Comparison of ENCODE assay signal across 16 cellular contexts in genomic region chr4:73815145-73815544, GRCh38. TPM values are rescaled to one million over a fixed set of nuclear protein-coding genes. Genes with fewer than 3 reads are reported as not detected.
A peak's percentile ranks its signal among the peaks of the same experiment; 100 is the strongest.
DNase-seq lines count a peak whose midpoint lies in the region; ATAC-seq, FAIRE-seq and TF ChIP-seq lines count a peak whose summit lies in the region.
"Had no signal": no experiment of that assay in that cellular context is flagged by ENCODE, and none has a peak within 500 bp of the region (broad histone marks: within the 10 kb centered on the region; RNA-seq: fewer than 3 reads in every experiment).

No MANE protein-coding gene starts in this region.

- H2AFZ ChIP-seq in keratinocyte (ENCODE audit: control insufficient read depth, low read length) = peak overlapping the region; percentile 17

- no peaks in the 10 kb centered on the region for H3K9me1 ChIP-seq in keratinocyte (ENCODE audit: control insufficient read depth, extremely low read depth, insufficient read depth, low read length)

- H4K20me1 ChIP-seq in keratinocyte (ENCODE audit: control insufficient read depth, extremely low read depth, insufficient read depth, low read length) = no peaks in the 10 kb centered on the region

- H3K27ac Mint-ChIP-seq in immature natural killer cell = no peak overlapping the region
- H3K27ac Mint-ChIP-seq: activated naive CD4-positive, alpha-beta T cell treated with anti-CD3 and anti-CD28 coated beads, Interleukin-2, amount 50 U/mL, for 72 hours; naive thymus-derived CD8-positive, alpha-beta T cell had no signal

- H3K4me3 ChIP-seq in Jurkat, Clone E6-1 (ENCODE audit: low read length) = no peak overlapping the region
- H3K4me3 ChIP-seq in RWPE2 (ENCODE audit: severe bottlenecking) = no peak overlapping the region
- H3K4me3 ChIP-seq in keratinocyte (ENCODE audit: control insufficient read depth in 2 of 3, extremely low read depth in 1 of 3, insufficient read depth in 2 of 3, low read depth in 1 of 3, low read length in 3 of 3) = no peak overlapping the region
- H3K4me3 ChIP-seq: testis had no signal

- H3K9ac ChIP-seq in keratinocyte (ENCODE audit: control insufficient read depth, extremely low read depth, insufficient read depth, low read length) = no peak overlapping the region

- H3K79me2 ChIP-seq in keratinocyte (ENCODE audit: control insufficient read depth, insufficient read depth, low read length) = no peaks in the 10 kb centered on the region

- no peaks in the 10 kb centered on the region for H3K9me3 ChIP-seq in RWPE2 (ENCODE audit: severe bottlenecking)
- H3K9me3 ChIP-seq in keratinocyte (ENCODE audit: control insufficient read depth, low read depth, low read length) = no peaks in the 10 kb centered on the region
- H3K9me3 ChIP-seq: Caco-2, testis had no signal

- H3K36me3 ChIP-seq in RWPE2 (ENCODE audit: low read depth) (no peaks in the 10 kb centered on the region), keratinocyte (ENCODE audit: control insufficient read depth in 2 of 2, extremely low read depth in 1 of 2, insufficient read depth in 2 of 2, low read length in 2 of 2) (no peaks in the 10 kb centered on the region)

- dilution Hi-C loops in keratinocyte (cut with MboI; ENCODE audit: extremely low pct_ligation_motif_present, low sequenced_read_pairs) = no loop called here

- DNase-seq in ELR (ENCODE audit: low read depth) (peak; percentile 42), RWPE2 (ENCODE audit: low spot score) (no peak), keratinocyte (ENCODE audit: low read depth, low spot score) (no peak), GM20000 (ENCODE audit: low spot score) (no peak), immature natural killer cell (no peak)
- peak; percentile 32 for DNase-seq in Jurkat, Clone E6-1 (ENCODE audit: low read depth, low spot score)
- DNase-seq: activated CD4-positive, alpha-beta T cell treated with anti-CD3 and anti-CD28 coated beads, Interleukin-2, amount 50 U/mL, for 48 hours; Caco-2; cerebellar nuclear complex; naive thymus-derived CD8-positive, alpha-beta T cell; NCI-H69; SW 1271; testis had no signal

- H3K27me3 ChIP-seq in RWPE2 (ENCODE audit: insufficient read depth, poor library complexity, severe bottlenecking) (no peaks in the 10 kb centered on the region), keratinocyte (ENCODE audit: control insufficient read depth, extremely low read depth, insufficient read depth, low read length) (no peaks in the 10 kb centered on the region)
- H3K27me3 ChIP-seq: testis had no signal

- no peaks in the 10 kb centered on the region for H3K27me3 Mint-ChIP-seq in immature natural killer cell (ENCODE audit: low read depth in 3 of 3)
- H3K27me3 Mint-ChIP-seq: naive thymus-derived CD8-positive, alpha-beta T cell had no signal

- peaks cover 0 to 16% (median 5%) of the 10 kb centered on the region in 6 donors for H3K9me3 Mint-ChIP-seq in immature natural killer cell

- no peaks in the 10 kb centered on the region for H3K4me1 Mint-ChIP-seq in immature natural killer cell
- H3K4me1 Mint-ChIP-seq: naive thymus-derived CD8-positive, alpha-beta T cell had no signal

- H3K4me1 ChIP-seq in RWPE2 (ENCODE audit: insufficient read depth, poor library complexity, severe bottlenecking) (peaks cover 8% of the 10 kb centered on the region), keratinocyte (ENCODE audit: control insufficient read depth, extremely low read depth, insufficient read depth, low read length) (peaks cover 25% of the 10 kb centered on the region)
- H3K4me1 ChIP-seq: Caco-2, testis had no signal

- peak; percentile 57; the same call in 2 of the 3 replicates for ATAC-seq in RWPE2 (ENCODE audit: low read depth)
- ATAC-seq in GM19324 (IDR thresholded peaks at IDR 0.05; ENCODE audit: low FRiP score, unreplicated experiment) = no peak
- ATAC-seq: activated naive CD4-positive, alpha-beta T cell treated with anti-CD3 and anti-CD28 coated beads, Interleukin-2, amount 50 U/mL, for 72 hours; naive thymus-derived CD8-positive, alpha-beta T cell had no signal

- H3K4me3 Mint-ChIP-seq in immature natural killer cell = no peak overlapping the region
- H3K4me3 Mint-ChIP-seq: naive thymus-derived CD8-positive, alpha-beta T cell had no signal

- TF ChIP-seq CTCF in RWPE2 (IDR thresholded peaks at IDR 0.05; ENCODE audit: poor library complexity, severe bottlenecking) (no peak), keratinocyte (optimal IDR thresholded peaks at IDR 0.05 in 1 of 3, IDR thresholded peaks at IDR 0.05 in 1 of 3, conservative IDR thresholded peaks at IDR 0.05 in 1 of 3; ENCODE audit: extremely low read depth in 1 of 3, insufficient read depth in 2 of 3, low read length in 3 of 3) (no peak), GM20000 (IDR thresholded peaks at IDR 0.05; ENCODE audit: extremely low read depth, missing control alignments) (no peak)

- H3K4me2 ChIP-seq in keratinocyte (ENCODE audit: control insufficient read depth, extremely low read depth, insufficient read depth, low read depth, low read length) = peak overlapping the region; percentile 40

- H3K36me3 Mint-ChIP-seq in immature natural killer cell = no peaks in the 10 kb centered on the region
- H3K36me3 Mint-ChIP-seq: activated naive CD4-positive, alpha-beta T cell treated with anti-CD3 and anti-CD28 coated beads, Interleukin-2, amount 50 U/mL, for 72 hours had no signal

- FAIRE-seq in keratinocyte (lab: Jason Lieb, UNC) = peak; percentile 86
- FAIRE-seq: islet of Langerhans had no signal

- H3K27ac ChIP-seq in RWPE2 (ENCODE audit: poor library complexity, severe bottlenecking) (peak overlapping the region; percentile 63), keratinocyte (ENCODE audit: control insufficient read depth, insufficient read depth, low read length) (peak overlapping the region; percentile 65)
- H3K27ac ChIP-seq: testis had no signal

RNA-seq across cellular contexts. Expression of gene CXCL6, which starts 21.3 kb away (rescaled TPM):
- polyA plus RNA-seq in Jurkat, Clone E6-1 (2012; ENCODE audit: insufficient read depth, insufficient read length) = not detected
- 0.08 to 0.29 TPM in 2 of 3 replicates, not detected in the other for polyA plus RNA-seq in keratinocyte
- polyA plus RNA-seq in keratinocyte (2011; ENCODE audit: low read depth) = not detected
- 0.09 and 0.19 TPM in 2 replicates for polyA plus RNA-seq in keratinocyte (2011; cell fraction: cytosol; rRNA removed)
- polyA plus RNA-seq in keratinocyte (2011; cell fraction: nucleus; rRNA removed) = 0.08 and 0.37 TPM in 2 replicates
- 0.48 TPM in 1 of 2 replicates, not detected in the other for polyA plus RNA-seq in keratinocyte (2012; ENCODE audit: low replicate concordance)
- 0.23 TPM in 1 of 3 replicates, not detected in the others for polyA minus RNA-seq in keratinocyte
- polyA minus RNA-seq in keratinocyte (2011; cell fraction: cytosol; rRNA and poly(A)+ RNA removed) = not detected
- not detected in 2 replicates for polyA minus RNA-seq in keratinocyte (2011; cell fraction: nucleus; rRNA and poly(A)+ RNA removed)
- not detected for polyA plus RNA-seq in immature natural killer cell
- polyA plus RNA-seq: naive thymus-derived CD8-positive, alpha-beta T cell had no signal

RNA-seq across cellular contexts. Expression of gene PF4V1, which starts 38.0 kb away (rescaled TPM):
- not detected for polyA plus RNA-seq in Jurkat, Clone E6-1 (2012; ENCODE audit: insufficient read depth, insufficient read length)
- polyA plus RNA-seq in keratinocyte (not detected in 3 replicates), immature natural killer cell (1 to 10 TPM in 1 of 3 donors, under 1 TPM in 1, not detected in 1; 0.71 to 6.4 TPM)
- not detected for polyA plus RNA-seq in keratinocyte (2011; ENCODE audit: low read depth)
- not detected in 2 replicates for polyA plus RNA-seq in keratinocyte (2011; cell fraction: cytosol; rRNA removed)
- not detected in 2 replicates for polyA plus RNA-seq in keratinocyte (2011; cell fraction: nucleus; rRNA removed)
- not detected in 2 replicates for polyA plus RNA-seq in keratinocyte (2012; ENCODE audit: low replicate concordance)
- polyA minus RNA-seq in keratinocyte = not detected in 3 replicates
- not detected for polyA minus RNA-seq in keratinocyte (2011; cell fraction: cytosol; rRNA and poly(A)+ RNA removed)
- polyA minus RNA-seq in keratinocyte (2011; cell fraction: nucleus; rRNA and poly(A)+ RNA removed) = not detected in 2 replicates
- polyA plus RNA-seq: naive thymus-derived CD8-positive, alpha-beta T cell had no signal

RNA-seq across cellular contexts. Expression of gene CXCL1, which starts 54.0 kb away (rescaled TPM):
- polyA plus RNA-seq in Jurkat, Clone E6-1 (2012; ENCODE audit: insufficient read depth, insufficient read length) = not detected
- polyA plus RNA-seq in keratinocyte = 12.0 to 40.7 TPM (median 35.5 TPM) in 3 replicates
- 1.1 TPM for polyA plus RNA-seq in keratinocyte (2011; ENCODE audit: low read depth)
- polyA plus RNA-seq in keratinocyte (2011; cell fraction: cytosol; rRNA removed) = 36.6 and 37.0 TPM in 2 replicates
- polyA plus RNA-seq in keratinocyte (2011; cell fraction: nucleus; rRNA removed) = 92.7 and 98.5 TPM in 2 replicates
- polyA plus RNA-seq in keratinocyte (2012; ENCODE audit: low replicate concordance) = 3.6 and 28.9 TPM in 2 replicates
- 1.6 to 8.3 TPM (median 3.4 TPM) in 3 replicates for polyA minus RNA-seq in keratinocyte
- polyA minus RNA-seq in keratinocyte (2011; cell fraction: cytosol; rRNA and poly(A)+ RNA removed) = 8.6 TPM
- polyA minus RNA-seq in keratinocyte (2011; cell fraction: nucleus; rRNA and poly(A)+ RNA removed) = 10.4 and 15.7 TPM in 2 replicates
- not detected for polyA plus RNA-seq in immature natural killer cell
- polyA plus RNA-seq: naive thymus-derived CD8-positive, alpha-beta T cell had no signal

Comparison
In these comparisons a context has a peak if more than half of its experiments do, and no peak if none do; other contexts are left out.
1. DNase-seq: peak in ELR (single experiment) and Jurkat, Clone E6-1 (single experiment); none in RWPE2 (single experiment), keratinocyte (single experiment), GM20000 (single experiment) and immature natural killer cell (0 of 3).